Comparison of ENCODE assay signal across 23 cellular contexts in the genomic region with DNA sequence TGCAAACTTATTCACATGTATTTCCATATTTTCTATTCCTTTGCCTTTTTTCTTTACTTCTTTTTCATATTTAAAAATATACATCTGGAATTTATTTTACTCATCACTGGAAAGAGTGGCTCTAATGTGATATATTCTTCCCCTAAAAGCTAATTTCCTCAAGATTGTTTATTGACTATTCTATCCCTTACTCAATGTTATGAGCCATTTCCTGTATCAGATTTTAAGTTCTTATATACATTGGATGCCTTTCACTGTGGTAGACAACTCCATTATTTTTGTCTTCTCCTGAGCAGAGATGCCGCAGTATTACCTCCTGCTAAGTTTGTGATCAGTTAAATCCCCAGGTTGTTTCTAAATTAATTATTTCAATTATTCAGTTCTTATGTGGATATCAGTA.
"Had no signal": no experiment of that assay in that cellular context is flagged by ENCODE, and none has a peak within 500 bp of the region (broad histone marks: within the 10 kb centered on the region; RNA-seq: fewer than 3 reads in every experiment).

No MANE protein-coding gene starts in this region.

- H2AFZ ChIP-seq: hepatocyte had no signal

- ATAC-seq: effector memory CD8-positive, alpha-beta T cell; foreskin keratinocyte; gastroesophageal sphincter; heart left ventricle; left cardiac atrium; left lung; left ventricle myocardium superior; lower lobe of right lung; mucosa of descending colon; naive thymus-derived CD8-positive, alpha-beta T cell had no signal

- H3K36me3 ChIP-seq: colonic mucosa, esophagus muscularis mucosa, gastroesophageal sphincter, heart left ventricle, left lung, lower lobe of right lung had no signal

- H3K27me3 ChIP-seq: colonic mucosa, esophagus muscularis mucosa, foreskin keratinocyte, gastroesophageal sphincter, heart left ventricle, hepatocyte, left lung had no signal

- H3K9me3 ChIP-seq: colonic mucosa, esophagus muscularis mucosa, gastroesophageal sphincter, heart left ventricle, left lung, lower lobe of right lung, mucosa of descending colon had no signal

- H3K4me1 ChIP-seq: colonic mucosa, foreskin keratinocyte, left lung, lower lobe of right lung had no signal

- H3K4me2 ChIP-seq: hepatocyte had no signal

- H3K27ac ChIP-seq: colonic mucosa, epithelial cell of prostate, esophagus muscularis mucosa, gastroesophageal sphincter, heart left ventricle, hepatocyte, left lung, lower lobe of right lung had no signal

- H3K4me3 ChIP-seq: colonic mucosa, esophagus muscularis mucosa, gastroesophageal sphincter, heart left ventricle, hepatocyte, left lung, lower lobe of right lung, mucosa of descending colon had no signal

- DNase-seq: colonic mucosa; cortex of kidney; effector CD8-positive, alpha-beta T cell; effector memory CD8-positive, alpha-beta T cell; endodermal cell; foreskin keratinocyte; heart left ventricle; hypothalamus; immature natural killer cell; left cardiac atrium; left lung; left ventricle myocardium superior; lower lobe of right lung; mucosa of descending colon; naive B cell; naive thymus-derived CD8-positive, alpha-beta T cell had no signal

- FAIRE-seq: endometrium, frontal cortex, islet of Langerhans had no signal
